In genomic region chr6:24478903-24479302, GRCh38 we compare ENCODE assay signal across 25 cellular contexts. TPM values are rescaled to one million over a fixed set of nuclear protein-coding genes. Genes with fewer than 3 reads are reported as not detected.
DNase-seq lines count a peak whose midpoint lies in the region; ATAC-seq, FAIRE-seq and TF ChIP-seq lines count a peak whose summit lies in the region.
"Had no signal": no experiment of that assay in that cellular context is flagged by ENCODE, and none has a peak within 500 bp of the region (broad histone marks: within the 10 kb centered on the region; RNA-seq: fewer than 3 reads in every experiment).

No MANE protein-coding gene starts in this region.

- ATAC-seq in Right ventricle myocardium superior (ENCODE audit: poor library complexity) = no peak
- no peak for ATAC-seq in K562
- ATAC-seq in GM21360 (IDR thresholded peaks at IDR 0.05; ENCODE audit: unreplicated experiment) = no peak
- ATAC-seq in HG02623 (IDR thresholded peaks at IDR 0.05; ENCODE audit: unreplicated experiment) = no peak
- ATAC-seq: A549, GM23338 had no signal

- H3K27me3 Mint-ChIP-seq in mesothelial cell of epicardium (ENCODE audit: low read depth) = no peaks in the 10 kb centered on the region
- H3K27me3 Mint-ChIP-seq: CD4-positive, alpha-beta T cell; CD8-positive, alpha-beta memory T cell had no signal

- H3K4me1 ChIP-seq in right atrium auricular region (no peaks in the 10 kb centered on the region), K562 (replicated peaks in 1 of 2; ENCODE audit: control insufficient read depth in 2 of 2, insufficient read depth in 2 of 2, low read length in 2 of 2) (no peaks in the 10 kb centered on the region)
- H3K4me1 ChIP-seq: A549; BE2C; BLaER1 treated with 17β-estradiol and CSF1 and Interleukin-3, amounts not matched to agents 10 nM and 100 nM; HAP-1 had no signal

- H3K9me3 ChIP-seq in right atrium auricular region = no peaks in the 10 kb centered on the region
- 0 out of 2 replicates have a peak, but pooled peaks cover 2% of the 10 kb centered on the region for H3K9me3 ChIP-seq in K562 (replicated peaks; ENCODE audit: control insufficient read depth, insufficient read depth, low read depth, low read length)
- H3K9me3 ChIP-seq: A549; BE2C; BLaER1 treated with 17β-estradiol and CSF1 and Interleukin-3, amounts not matched to agents 10 nM and 100 nM had no signal

- no peak overlapping the region for H3K27ac ChIP-seq in right atrium auricular region
- H3K27ac ChIP-seq in K562 (ENCODE audit: extremely low read depth, low read depth, low read length) = no peak overlapping the region
- H3K27ac ChIP-seq: A549; BLaER1 treated with 17β-estradiol and CSF1 and Interleukin-3, amounts not matched to agents 10 nM and 100 nM had no signal

- no peaks in the 10 kb centered on the region for H3K27me3 ChIP-seq in right atrium auricular region
- no peaks in the 10 kb centered on the region for H3K27me3 ChIP-seq in K562 (ENCODE audit: control insufficient read depth in 2 of 2, insufficient read depth in 2 of 2, low read length in 2 of 2)
- H3K27me3 ChIP-seq: BE2C; BLaER1 treated with 17β-estradiol and CSF1 and Interleukin-3, amounts not matched to agents 10 nM and 100 nM had no signal

- no peak for TF ChIP-seq RAD21 in K562 (CRISPR knock-in tag; conservative IDR thresholded peaks at IDR 0.05 in 1 of 2, IDR thresholded peaks at IDR 0.05 in 1 of 2)

- in situ Hi-C loops in K562 (cut with MboI) = no loop called here

- no TSS peak for BruUV-seq in K562 (replicated peaks; lab: Mats Ljungman, UMichigan)

- peaks cover 8% of the 10 kb centered on the region for H3K9me3 Mint-ChIP-seq in mesothelial cell of epicardium
- H3K9me3 Mint-ChIP-seq: CD14-positive monocyte; CD4-positive, alpha-beta T cell; CD8-positive, alpha-beta memory T cell had no signal

- H3K4me2 ChIP-seq in K562 (ENCODE audit: insufficient read depth, low read length) = no peak overlapping the region
- H3K4me2 ChIP-seq: A549; BLaER1 treated with 17β-estradiol and CSF1 and Interleukin-3, amounts not matched to agents 10 nM and 100 nM; GM23338 had no signal

- DNase-seq in right atrium auricular region (ENCODE audit: low spot score) (peak; percentile 11), Right ventricle myocardium superior (no peak), HEK293T (ENCODE audit: extremely low spot score) (no peak), K562 (ENCODE audit: extremely low read depth in 1 of 4, low spot score in 3 of 4) (no peak), mesothelial cell of epicardium (ENCODE audit: low spot score in 2 of 2, unreplicated experiment in 2 of 2) (no peak), HCEC 1CT (no peak)
- DNase-seq: 8988T; ACHN; AML-193; BE2C; Calu3; CD4-positive, alpha-beta T cell; CD8-positive, alpha-beta memory T cell; DMS53; DMS79 treated with DMSO at 0.1 percent for 48 hours had no signal

- peak overlapping the region; percentile 54 for H3K27ac Mint-ChIP-seq in mesothelial cell of epicardium
- H3K27ac Mint-ChIP-seq: CD14-positive monocyte; CD4-positive, alpha-beta T cell; GM23338 had no signal

- peaks cover 6% of the 10 kb centered on the region for H3K4me1 Mint-ChIP-seq in mesothelial cell of epicardium
- H3K4me1 Mint-ChIP-seq: CD14-positive monocyte; CD8-positive, alpha-beta memory T cell; GM23338 had no signal

- no peak for FAIRE-seq in K562 (lab: Jason Lieb, UNC)
- FAIRE-seq: A549, G401.6, GM19239, H54 had no signal

- H3K4me3 Mint-ChIP-seq in mesothelial cell of epicardium = no peak overlapping the region
- H3K4me3 Mint-ChIP-seq: CD14-positive monocyte; CD4-positive, alpha-beta T cell; CD8-positive, alpha-beta memory T cell; GM23338 had no signal

- no peaks in the 10 kb centered on the region for H3K9me1 ChIP-seq in K562 (ENCODE audit: control insufficient read depth, insufficient read depth, low read length)

- WGBS in K562 (ENCODE audit: insufficient coverage, low coverage, missing lambda C conversion rate) = 24% methylated on average over 4 of the region's 4 CpGs

- H3K4me3 ChIP-seq in right atrium auricular region (no peak overlapping the region), K562 (no peak overlapping the region)
- H3K4me3 ChIP-seq: A549; BLaER1 treated with 17β-estradiol and CSF1 and Interleukin-3, amounts not matched to agents 10 nM and 100 nM; GM23338; HAP-1 had no signal

- intact Hi-C loops in Right ventricle myocardium superior (cut with DNase I) = no loop called here
- intact Hi-C loops in K562 (cut with micrococcal nuclease) = no loop called here

- H3K36me3 ChIP-seq in right atrium auricular region = no peaks in the 10 kb centered on the region
- no peaks in the 10 kb centered on the region for H3K36me3 ChIP-seq in K562 (ENCODE audit: control insufficient read depth, insufficient read depth, low read length)
- H3K36me3 ChIP-seq: BE2C; BLaER1 treated with 17β-estradiol and CSF1 and Interleukin-3, amounts not matched to agents 10 nM and 100 nM; HAP-1 had no signal

- no peaks in the 10 kb centered on the region for H3K79me2 ChIP-seq in K562 (ENCODE audit: control insufficient read depth, insufficient read depth, low read length)

- POLR2A ChIA-PET in HEK293T (lab: Yijun Ruan, JAX) = no interaction called here
- POLR2A ChIA-PET in K562 (lab: Yijun Ruan, JAX) = interaction anchor here (1.2 to 1.6 kb wide), 4 partner anchors 9 to 23 kb away, joined by 3 to 5 read pairs (median 4); no protein-coding TSS in a partner anchor

- TF ChIP-seq CTCF in right atrium auricular region (IDR thresholded peaks at IDR 0.05) = no peak
- TF ChIP-seq CTCF in K562 (IDR thresholded peaks at IDR 0.05 in 2 of 3, conservative IDR thresholded peaks at IDR 0.05 in 1 of 3; ENCODE audit: insufficient read depth in 2 of 3, low read depth in 1 of 3, low read length in 3 of 3) = no peak
- no peak for TF ChIP-seq CTCF in mesothelial cell of epicardium (IDR thresholded peaks at IDR 0.05; ENCODE audit: unreplicated experiment)

- H2AFZ ChIP-seq in K562 (ENCODE audit: low read depth, low read length) = no peak overlapping the region
- H2AFZ ChIP-seq: GM23338 had no signal

- no peak for TF ChIP-seq POLR2A in K562 (conservative IDR thresholded peaks at IDR 0.05)

- no peaks in the 10 kb centered on the region for H4K20me1 ChIP-seq in K562 (replicated peaks; ENCODE audit: control insufficient read depth, insufficient read depth, low read length)
- H4K20me1 ChIP-seq: BLaER1 treated with 17β-estradiol and CSF1 and Interleukin-3, amounts not matched to agents 10 nM and 100 nM had no signal

- TF ChIP-seq EP300 in K562 (IDR thresholded peaks at IDR 0.05; ENCODE audit: low read length) = no peak

- no peak overlapping the region for H3K9ac ChIP-seq in K562 (ENCODE audit: insufficient read depth in 1 of 2, low read depth in 2 of 2, low read length in 2 of 2)
- H3K9ac ChIP-seq: BLaER1 treated with 17β-estradiol and CSF1 and Interleukin-3, amounts not matched to agents 10 nM and 100 nM had no signal

- peaks cover 7% of the 10 kb centered on the region for H3K36me3 Mint-ChIP-seq in mesothelial cell of epicardium
- H3K36me3 Mint-ChIP-seq: CD14-positive monocyte; CD8-positive, alpha-beta memory T cell had no signal

- CTCF ChIA-PET in HEK293T (lab: Yijun Ruan, JAX) (interaction anchor here (1.2 kb wide), 1 partner anchor 15 kb away, joined by 3 read pairs; no protein-coding TSS in a partner anchor), K562 (lab: Yijun Ruan, JAX; ENCODE audit: low intra/inter-chr PET ratio) (no interaction called here)

TF ChIP-seq in K562, 482 proteins besides CTCF, POLR2A, EP300 and RAD21 (continues in another document):
- TF ChIP-seq MAFF (IDR thresholded peaks at IDR 0.05; ENCODE audit: low read length) (no peak), ZNF589 (CRISPR knock-in tag; IDR thresholded peaks at IDR 0.05; ENCODE audit: low read depth) (no peak)

RNA-seq across cellular contexts. Expression of gene GPLD1, which starts 10.5 kb away (rescaled TPM):
- total RNA-seq in right atrium auricular region (under 1 TPM; 0.33 to 0.71 TPM), Right ventricle myocardium superior (1.0 TPM), K562 (2014; rRNA removed) (1.0 and 1.5 TPM in 2 replicates), K562 (2014; rRNA removed; fragmentation: Illumina TruSeq; extraction: Trizol) (0.76 and 0.89 TPM in 2 replicates), K562 (2015; rRNA removed; fragmentation: Illumina TruSeq; extraction: Trizol) (1.0 and 1.3 TPM in 2 replicates), K562 (2021) (0.96 and 1.2 TPM in 2 replicates), mesothelial cell of epicardium (4.2 to 4.8 TPM (median 4.7 TPM) in 3 replicates)
- total RNA-seq in K562 (2011; cell fraction: chromatin; rRNA removed; ENCODE audit: low replicate concordance) = 4.4 and 5.7 TPM in 2 replicates
- total RNA-seq in K562 (2011; cell fraction: nucleolus; rRNA removed) = 1.3 and 1.8 TPM in 2 replicates
- total RNA-seq in K562 (2011; cell fraction: nucleoplasm; rRNA removed) = 3.4 and 5.0 TPM in 2 replicates
- polyA plus RNA-seq in K562 (2011; rRNA removed) (0.30 and 0.86 TPM in 2 replicates), K562 (2014; fragmentation: Illumina TruSeq; extraction: Trizol) (0.46 and 0.82 TPM in 2 replicates), K562 (2014; fragmentation: Nextera tagmentation; extraction: Ambion mirVana) (under 1 TPM; 0.11 to 0.13 TPM), K562 (2014; rRNA removed) (0.26 and 0.57 TPM in 2 replicates)
- polyA plus RNA-seq in K562 (2011; cell fraction: cytosol; rRNA removed) = 0.25 and 0.45 TPM in 2 replicates
- 0.77 and 1.1 TPM in 2 replicates for polyA plus RNA-seq in K562 (2011; cell fraction: nucleus; rRNA removed)
- 0.79 and 0.83 TPM in 2 replicates for polyA plus RNA-seq in K562 (2012)
- polyA minus RNA-seq in K562 (2011; rRNA and poly(A)+ RNA removed) = 0.78 and 1.2 TPM in 2 replicates
- 0.36 and 0.95 TPM in 2 replicates for polyA minus RNA-seq in K562 (2011; cell fraction: cytosol; rRNA and poly(A)+ RNA removed)
- 1.1 and 1.2 TPM in 2 replicates for polyA minus RNA-seq in K562 (2011; cell fraction: nucleus; rRNA and poly(A)+ RNA removed)
- polyA plus RNA-seq: CD14-positive monocyte had no signal

RNA-seq across cellular contexts. Expression of gene ALDH5A1, which starts 15.9 kb away (rescaled TPM):
- 1 to 10 TPM; 5.0 to 10.0 TPM for total RNA-seq in right atrium auricular region
- 23.3 TPM for total RNA-seq in Right ventricle myocardium superior
- 7.0 and 9.4 TPM in 2 replicates for total RNA-seq in K562 (2011; cell fraction: chromatin; rRNA removed; ENCODE audit: low replicate concordance)
- total RNA-seq in K562 (2011; cell fraction: nucleolus; rRNA removed) = 4.2 and 5.3 TPM in 2 replicates
- total RNA-seq in K562 (2011; cell fraction: nucleoplasm; rRNA removed) = 9.3 and 9.6 TPM in 2 replicates
- 8.6 and 12.0 TPM in 2 replicates for total RNA-seq in K562 (2014; rRNA removed)
- 8.9 and 9.9 TPM in 2 replicates for total RNA-seq in K562 (2014; rRNA removed; fragmentation: Illumina TruSeq; extraction: Trizol)
- total RNA-seq in K562 (2015; rRNA removed; fragmentation: Illumina TruSeq; extraction: Trizol) = 11.4 and 11.9 TPM in 2 replicates
- total RNA-seq in K562 (2021) = 19.7 and 20.5 TPM in 2 replicates
- 5.2 and 9.5 TPM in 2 replicates for polyA plus RNA-seq in K562 (2011; rRNA removed)
- polyA plus RNA-seq in K562 (2011; cell fraction: cytosol; rRNA removed) = 3.3 and 6.7 TPM in 2 replicates
- 5.2 and 8.1 TPM in 2 replicates for polyA plus RNA-seq in K562 (2011; cell fraction: nucleus; rRNA removed)
- polyA plus RNA-seq in K562 (2012) = 15.6 and 20.1 TPM in 2 replicates
- polyA plus RNA-seq in K562 (2014; fragmentation: Illumina TruSeq; extraction: Trizol) = 14.4 and 16.1 TPM in 2 replicates
- polyA plus RNA-seq in K562 (2014; fragmentation: Nextera tagmentation; extraction: Ambion mirVana) = 1 to 10 TPM; 2.2 to 3.4 TPM
- 12.7 and 12.8 TPM in 2 replicates for polyA plus RNA-seq in K562 (2014; rRNA removed)
- polyA minus RNA-seq in K562 (2011; rRNA and poly(A)+ RNA removed) = 5.8 and 10.9 TPM in 2 replicates
- 6.6 and 10.3 TPM in 2 replicates for polyA minus RNA-seq in K562 (2011; cell fraction: cytosol; rRNA and poly(A)+ RNA removed)
- 2.3 and 2.6 TPM in 2 replicates for polyA minus RNA-seq in K562 (2011; cell fraction: nucleus; rRNA and poly(A)+ RNA removed)
- total RNA-seq in mesothelial cell of epicardium = 19.6 to 22.6 TPM (median 22.5 TPM) in 3 replicates
